In the genomic region with DNA sequence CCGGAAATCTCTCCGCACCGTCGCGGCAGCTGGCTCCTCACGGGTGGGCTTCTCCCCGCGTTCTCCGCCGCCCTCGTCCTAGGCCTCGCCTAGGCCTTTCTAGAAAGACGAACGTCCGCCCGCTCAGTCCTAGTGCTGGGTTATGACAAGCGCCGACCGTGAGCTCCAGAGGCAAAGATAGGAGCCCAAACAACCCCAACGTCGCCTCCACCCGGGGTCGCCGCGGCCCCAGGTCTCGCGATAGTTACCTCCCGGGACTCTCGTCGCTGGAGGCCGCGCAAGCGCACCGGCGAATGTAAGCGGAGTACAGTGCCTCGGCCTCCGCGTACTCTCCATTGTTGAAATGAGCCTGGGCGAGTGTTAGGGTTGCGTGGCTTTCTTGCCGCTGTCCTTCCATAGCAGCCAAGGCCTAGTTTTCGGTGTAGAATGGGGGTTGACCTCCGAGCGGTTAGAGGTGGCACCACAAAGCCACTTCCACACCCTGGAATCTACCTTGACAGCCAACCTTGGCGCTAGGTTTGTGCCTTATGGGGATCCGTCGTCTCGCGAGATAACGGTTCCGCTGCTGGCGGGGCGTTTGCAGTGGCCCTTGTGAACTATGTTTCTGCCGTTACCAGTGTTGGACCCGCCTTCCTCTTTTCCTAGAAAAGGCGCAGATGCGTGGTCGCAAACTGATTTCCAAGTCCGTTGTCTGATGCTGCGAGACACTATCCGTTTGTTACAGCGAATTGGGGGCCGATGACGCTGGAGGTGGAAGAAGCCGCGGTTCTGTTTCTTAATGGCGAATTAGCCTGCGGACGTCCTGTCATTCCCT, we compare ENCODE assay signal across 8 cellular contexts. TPM values are rescaled to one million over a fixed set of nuclear protein-coding genes. Genes with fewer than 3 reads are reported as not detected.
A peak's percentile ranks its signal among the peaks of the same experiment; 100 is the strongest.
DNase-seq lines count a peak whose midpoint lies in the region; ATAC-seq and TF ChIP-seq lines count a peak whose summit lies in the region.

A gene (minus strand): TSS at position 526 of the 814 bp plus-strand sequence. CDS start 129 bp downstream, at position 397.

- peaks cover 0 to 40% (median 5%) of the 10 kb centered on the region in 4 donors for H3K4me1 ChIP-seq in right lobe of liver

- H3K27ac ChIP-seq in CD4-positive, alpha-beta T cell (ENCODE audit: low read depth, low read length): peak within 1 kb of the TSS; percentile 97
- peak within 1 kb of the TSS; percentile 95 to 98 (median 97) for H3K27ac ChIP-seq in right lobe of liver

- H3K36me3 Mint-ChIP-seq in CD4-positive, alpha-beta T cell (ENCODE audit: low read depth): peaks cover 29% of the 10 kb centered on the region

- H3K4me3 Mint-ChIP-seq in CD4-positive, alpha-beta T cell: peak within 1 kb of the TSS; percentile 93

- POLR2A ChIA-PET in CD4-positive, alpha-beta T cell (lab: Charles Lee): interaction anchor here (0.7 to 4.0 kb wide), 14 partner anchors 9 to 1342 kb away, joined by 3 to 37 read pairs (median 5); a partner anchor contains a TSS

- peak within 1 kb of the TSS; percentile 83 to 87 (median 86) for H3K4me3 ChIP-seq in right lobe of liver

- peak; percentile 90 to 94 (median 92) for DNase-seq in CD4-positive, alpha-beta T cell
- DNase-seq in NCI-H82 (lab: John Stamatoyannopoulos, UW): peak; percentile 95
- peak; percentile 89 to 92 for DNase-seq in activated CD4-positive, alpha-beta T cell treated with anti-CD3 and anti-CD28 coated beads, Interleukin-2, amount 50 U/mL, for 48 hours
- DNase-seq in dermis microvascular lymphatic vessel endothelial cell (ENCODE audit: low read depth in 2 of 2): peak; percentile 94 to 97
- DNase-seq in right lobe of liver: peak; percentile 93 to 95 (median 94)
- DNase-seq in stimulated activated CD4-positive, alpha-beta T cell treated with anti-CD3 and anti-CD28 coated beads, Interleukin-4, amount 100 ng/mL, for 24 hours: peak; percentile 92

- peaks cover 40% of the 10 kb centered on the region for H3K4me1 Mint-ChIP-seq in CD4-positive, alpha-beta T cell (ENCODE audit: low read depth)

- no peaks in the 10 kb centered on the region for H3K36me3 ChIP-seq in right lobe of liver

- intact Hi-C loops in CD4-positive, alpha-beta T cell (cut with DNase I, micrococcal nuclease): loop anchor here (1.0 to 10.0 kb wide), 11 partner anchors 33 to 1341 kb away; a partner anchor contains a TSS
- intact Hi-C loops in right lobe of liver (cut with DNase I): no loop called here

- no peaks in the 10 kb centered on the region for H3K9me3 Mint-ChIP-seq in CD4-positive, alpha-beta T cell

- TF ChIP-seq POLR2A in right lobe of liver (IDR thresholded peaks at IDR 0.05): peak; percentile 84

- no peak for TF ChIP-seq CTCF in CD4-positive, alpha-beta T cell (IDR thresholded peaks at IDR 0.05)
- TF ChIP-seq CTCF in right lobe of liver (IDR thresholded peaks at IDR 0.05): peak in 1 of 4 donors; percentile 8

- CTCF ChIA-PET in CD4-positive, alpha-beta T cell (lab: Charles Lee): interaction anchor here (1.0 kb wide), 1 partner anchor 749 kb away, joined by 3 read pairs; a partner anchor contains a TSS

- peaks cover 8% of the 10 kb centered on the region for H3K27me3 Mint-ChIP-seq in CD4-positive, alpha-beta T cell

- no peaks in the 10 kb centered on the region for H3K9me3 ChIP-seq in CD4-positive, alpha-beta T cell (ENCODE audit: control insufficient read depth, low read length)
- no peaks in the 10 kb centered on the region for H3K9me3 ChIP-seq in right lobe of liver

- 0% methylated on average over 28 of the region's 70 CpGs for WGBS in right lobe of liver (ENCODE audit: insufficient coverage, low coverage, low lambda C conversion rate, missing lambda C conversion rate)

- peak; percentile 85 for ATAC-seq in CD4-positive, alpha-beta T cell (ENCODE audit: poor library complexity)
- ATAC-seq in GM19452 (IDR thresholded peaks at IDR 0.05; ENCODE audit: unreplicated experiment) (peak; percentile 91), HG03575 (IDR thresholded peaks at IDR 0.05; ENCODE audit: extremely low read depth, insufficient number of reproducible peaks, low FRiP score, unreplicated experiment) (peak; percentile 33), right lobe of liver (peak; percentile 92 to 97 (median 93))

- H3K27ac Mint-ChIP-seq in CD4-positive, alpha-beta T cell: peak within 1 kb of the TSS; percentile 91

- peaks cover 5% of the 10 kb centered on the region for H3K27me3 ChIP-seq in CD4-positive, alpha-beta T cell (ENCODE audit: control insufficient read depth, insufficient read depth, low read length)
- no peaks in the 10 kb centered on the region for H3K27me3 ChIP-seq in right lobe of liver

RNA-seq across cellular contexts. Expression of the gene that starts here (rescaled TPM):
- 10 to 100 TPM; 53.1 to 54.2 TPM for total RNA-seq in CD4-positive, alpha-beta T cell
- 6.3 and 8.7 TPM in 2 replicates for total RNA-seq in dermis microvascular lymphatic vessel endothelial cell
- 1 to 10 TPM; 2.4 to 5.5 (median 3.8) TPM for total RNA-seq in right lobe of liver

Comparison
In these comparisons a context has a peak if more than half of its experiments do, and no peak if none do; other contexts are left out.
1. Peak in every context shown above with its lines: DNase-seq, ATAC-seq, H3K4me3 ChIP-seq and H3K27ac ChIP-seq.
2. ATAC-seq: peak in every context shown above with its lines; median percentile 93 in right lobe of liver; 91 in GM19452; 85 in CD4-positive, alpha-beta T cell; 33 in HG03575.
3. intact Hi-C loops: an anchor here in CD4-positive, alpha-beta T cell (1.0 to 10.0 kb wide); none called in right lobe of liver.